8 cellular contexts compared by ENCODE assay signal in the genomic region with DNA sequence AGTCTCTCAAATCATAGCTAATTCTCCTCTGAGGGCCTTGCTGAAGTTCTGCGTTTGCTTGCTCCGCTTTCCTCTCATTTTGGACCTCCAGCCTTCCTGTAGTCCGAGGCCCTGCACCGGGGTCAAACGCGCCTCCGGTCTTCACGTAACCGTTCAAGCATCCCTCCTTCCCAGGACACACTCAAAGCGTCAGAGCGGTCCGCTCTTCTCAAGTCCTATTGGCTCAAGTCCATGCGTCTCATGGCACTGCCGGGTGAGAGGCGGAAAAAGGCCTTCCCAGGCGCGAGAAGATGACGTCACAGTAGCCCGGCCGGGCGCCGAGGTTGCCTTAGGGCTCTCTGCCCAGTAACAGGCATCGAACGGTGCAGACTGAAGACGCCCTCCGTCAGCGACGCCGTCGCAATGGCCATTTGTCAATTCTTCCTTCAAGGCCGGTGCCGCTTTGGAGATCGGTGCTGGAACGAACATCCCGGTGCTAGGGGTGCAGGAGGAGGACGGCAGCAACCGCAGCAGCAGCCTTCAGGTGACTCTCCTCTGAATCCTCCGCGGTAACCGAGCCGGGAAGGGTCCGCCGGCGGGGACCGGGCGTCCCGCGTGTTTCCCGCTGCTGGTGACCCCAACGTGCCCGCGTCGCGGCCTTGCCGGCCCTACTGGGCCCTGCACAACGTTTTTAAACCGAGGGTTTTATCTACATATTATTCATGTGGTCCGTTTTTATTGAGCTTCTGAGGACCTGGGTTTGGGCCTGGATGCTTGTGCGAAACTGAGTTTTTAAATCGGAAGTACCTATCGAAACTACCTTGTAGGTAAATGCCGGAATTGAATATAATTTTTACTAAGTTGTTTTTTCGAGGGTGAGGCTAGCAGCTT. TPM values are rescaled to one million over a fixed set of nuclear protein-coding genes. Genes with fewer than 3 reads are reported as not detected.
A peak's percentile ranks its signal among the peaks of the same experiment; 100 is the strongest.
DNase-seq lines count a peak whose midpoint lies in the region; ATAC-seq and TF ChIP-seq lines count a peak whose summit lies in the region.

A gene with protein sequence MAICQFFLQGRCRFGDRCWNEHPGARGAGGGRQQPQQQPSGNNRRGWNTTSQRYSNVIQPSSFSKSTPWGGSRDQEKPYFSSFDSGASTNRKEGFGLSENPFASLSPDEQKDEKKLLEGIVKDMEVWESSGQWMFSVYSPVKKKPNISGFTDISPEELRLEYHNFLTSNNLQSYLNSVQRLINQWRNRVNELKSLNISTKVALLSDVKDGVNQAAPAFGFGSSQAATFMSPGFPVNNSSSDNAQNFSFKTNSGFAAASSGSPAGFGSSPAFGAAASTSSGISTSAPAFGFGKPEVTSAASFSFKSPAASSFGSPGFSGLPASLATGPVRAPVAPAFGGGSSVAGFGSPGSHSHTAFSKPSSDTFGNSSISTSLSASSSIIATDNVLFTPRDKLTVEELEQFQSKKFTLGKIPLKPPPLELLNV (plus strand): TSS at position 365 of the 870 bp plus-strand sequence. CDS start 38 bp downstream, at position 403.

- peak within 1 kb of the TSS; percentile 89 for H2AFZ ChIP-seq in PC-3 (ENCODE audit: low read length)

- POLR2A ChIA-PET in PC-3 (lab: Charles Lee; ENCODE audit: unreplicated experiment), result interaction anchor here (0.6 kb wide), 1 partner anchor 295 kb away, joined by 3 read pairs; no protein-coding TSS in a partner anchor

- no peaks in the 10 kb centered on the region for H3K9me2 ChIP-seq in PC-3 (replicated peaks; ENCODE audit: low read length)

- H3K4me1 ChIP-seq in PC-3 (ENCODE audit: insufficient read depth, low read length) (peaks cover 27% of the 10 kb centered on the region), mucosa of descending colon (ENCODE audit: low read depth) (peaks cover 7% of the 10 kb centered on the region)

- H3K36me3 ChIP-seq in PC-3 (ENCODE audit: low read depth, low read length) (peaks cover 16% of the 10 kb centered on the region; the same call in 1 of the 2 replicates), mucosa of descending colon (ENCODE audit: low read depth) (no peaks in the 10 kb centered on the region)

- peak; percentile 96 for ATAC-seq in GM21576 (IDR thresholded peaks at IDR 0.05; ENCODE audit: unreplicated experiment)
- peak; percentile 91 for ATAC-seq in PC-3
- peak; percentile 99 for ATAC-seq in mucosa of descending colon

- TF ChIP-seq CTCF in PC-3 (conservative IDR thresholded peaks at IDR 0.05; ENCODE audit: low read depth, low read length) (no peak), mucosa of descending colon (IDR thresholded peaks at IDR 0.05) (no peak)

- H3K4me3 ChIP-seq in PC-3 (ENCODE audit: low read length), result peak within 1 kb of the TSS; percentile 88
- H3K4me3 ChIP-seq in mucosa of descending colon, result peak within 1 kb of the TSS; percentile 65

- intact Hi-C loops in PC-3 (cut with micrococcal nuclease) (loop anchor here (1.0 to 5.0 kb wide), 4 partner anchors 75 to 360 kb away; a partner anchor contains a TSS), mucosa of descending colon (cut with DNase I, micrococcal nuclease) (loop anchor here in 1 of 2 donors (10.0 kb wide), 1 partner anchor 77 kb away; a partner anchor contains a TSS)

- BruUV-seq in PC-3 (replicated peaks; lab: Mats Ljungman, UMichigan), result TSS peak; percentile 60

- no peak for TF ChIP-seq RAD21 in Ishikawa (IDR thresholded peaks at IDR 0.05; ENCODE audit: low read depth)

- peaks cover 20% of the 10 kb centered on the region; the same call in 1 of the 2 replicates for H4K20me1 ChIP-seq in PC-3 (ENCODE audit: low read length)

- H3F3A ChIP-seq in PC-3 (ENCODE audit: low read length, unreplicated experiment), result no peaks in the 10 kb centered on the region

- no peaks in the 10 kb centered on the region for H3K9me3 ChIP-seq in PC-3 (ENCODE audit: low read length)
- H3K9me3 ChIP-seq in mucosa of descending colon, result no peaks in the 10 kb centered on the region

- peak within 1 kb of the TSS; percentile 83 for H3K4me2 ChIP-seq in PC-3 (ENCODE audit: low read length)

- peak within 1 kb of the TSS; percentile 98 for H3K9ac ChIP-seq in PC-3 (ENCODE audit: low read length)

- CTCF ChIA-PET in PC-3 (lab: Charles Lee), result interaction anchor here (0.7 to 1.0 kb wide), 3 partner anchors 76 to 363 kb away, joined by 3 to 6 read pairs (median 5); no protein-coding TSS in a partner anchor

- DNase-seq in DMS114 treated with DMSO at 0.1 percent for 48 hours (lab: John Stamatoyannopoulos, UW; ENCODE audit: unreplicated experiment) (peak; percentile 97), PC-3 (peak; percentile 99), activated T-cell treated with anti-CD3 and anti-CD28 coated beads for 48 hours (ENCODE audit: low read depth) (peak; percentile 94), epithelial cell of prostate (ENCODE audit: low read depth, low spot score) (peak; percentile 94), mucosa of descending colon (peak; percentile 97 to 98 (median 97))
- peak; percentile 94 for DNase-seq in stimulated activated CD8-positive, alpha-beta memory T cell treated with anti-CD3 and anti-CD28 coated beads, Interleukin-4, amount 100 ng/mL, for 24 hours (ENCODE audit: low read depth)

- H3K79me2 ChIP-seq in PC-3 (ENCODE audit: low read length), result peaks cover 50% of the 10 kb centered on the region

- H3K27ac ChIP-seq in PC-3 (ENCODE audit: low read length) (peak within 1 kb of the TSS; percentile 56), epithelial cell of prostate (peak within 1 kb of the TSS; percentile 86)

- H3K27me3 ChIP-seq in PC-3 (ENCODE audit: low read length), result no peaks in the 10 kb centered on the region

- no peak for TF ChIP-seq EP300 in Ishikawa (IDR thresholded peaks at IDR 0.05; ENCODE audit: borderline replicate concordance)

TF ChIP-seq in Ishikawa, 13 proteins besides CTCF, POLR2A, EP300 and RAD21:
- TF ChIP-seq YY1 (IDR thresholded peaks at IDR 0.05; ENCODE audit: low read depth) (peak; percentile 60), ZBTB7A (IDR thresholded peaks at IDR 0.05; ENCODE audit: low read depth) (0 out of 2 replicates have a peak, but pooled peaks have one; percentile 43), CEBPB (IDR thresholded peaks at IDR 0.05) (no peak), CREB1 (IDR thresholded peaks at IDR 0.05; ENCODE audit: low read depth) (peak; percentile 95), TEAD4 (IDR thresholded peaks at IDR 0.05) (peak; percentile 25; the same call in 1 of the 2 replicates), TCF12 (IDR thresholded peaks at IDR 0.05; ENCODE audit: low read depth) (peak; percentile 54; the same call in 1 of the 2 replicates), TAF1 (IDR thresholded peaks at IDR 0.05; ENCODE audit: low read depth) (peak; percentile 78; the same call in 1 of the 2 replicates), EGR1 (IDR thresholded peaks at IDR 0.05) (no peak), FOXM1 (IDR thresholded peaks at IDR 0.05; ENCODE audit: borderline replicate concordance, low read depth) (peak; percentile 49; the same call in 1 of the 2 replicates), NFIC (IDR thresholded peaks at IDR 0.05) (peak; percentile 84)
- TF ChIP-seq, protein P1, sequence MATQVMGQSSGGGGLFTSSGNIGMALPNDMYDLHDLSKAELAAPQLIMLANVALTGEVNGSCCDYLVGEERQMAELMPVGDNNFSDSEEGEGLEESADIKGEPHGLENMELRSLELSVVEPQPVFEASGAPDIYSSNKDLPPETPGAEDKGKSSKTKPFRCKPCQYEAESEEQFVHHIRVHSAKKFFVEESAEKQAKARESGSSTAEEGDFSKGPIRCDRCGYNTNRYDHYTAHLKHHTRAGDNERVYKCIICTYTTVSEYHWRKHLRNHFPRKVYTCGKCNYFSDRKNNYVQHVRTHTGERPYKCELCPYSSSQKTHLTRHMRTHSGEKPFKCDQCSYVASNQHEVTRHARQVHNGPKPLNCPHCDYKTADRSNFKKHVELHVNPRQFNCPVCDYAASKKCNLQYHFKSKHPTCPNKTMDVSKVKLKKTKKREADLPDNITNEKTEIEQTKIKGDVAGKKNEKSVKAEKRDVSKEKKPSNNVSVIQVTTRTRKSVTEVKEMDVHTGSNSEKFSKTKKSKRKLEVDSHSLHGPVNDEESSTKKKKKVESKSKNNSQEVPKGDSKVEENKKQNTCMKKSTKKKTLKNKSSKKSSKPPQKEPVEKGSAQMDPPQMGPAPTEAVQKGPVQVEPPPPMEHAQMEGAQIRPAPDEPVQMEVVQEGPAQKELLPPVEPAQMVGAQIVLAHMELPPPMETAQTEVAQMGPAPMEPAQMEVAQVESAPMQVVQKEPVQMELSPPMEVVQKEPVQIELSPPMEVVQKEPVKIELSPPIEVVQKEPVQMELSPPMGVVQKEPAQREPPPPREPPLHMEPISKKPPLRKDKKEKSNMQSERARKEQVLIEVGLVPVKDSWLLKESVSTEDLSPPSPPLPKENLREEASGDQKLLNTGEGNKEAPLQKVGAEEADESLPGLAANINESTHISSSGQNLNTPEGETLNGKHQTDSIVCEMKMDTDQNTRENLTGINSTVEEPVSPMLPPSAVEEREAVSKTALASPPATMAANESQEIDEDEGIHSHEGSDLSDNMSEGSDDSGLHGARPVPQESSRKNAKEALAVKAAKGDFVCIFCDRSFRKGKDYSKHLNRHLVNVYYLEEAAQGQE (IDR thresholded peaks at IDR 0.05; ENCODE audit: low read depth), result no peak
- TF ChIP-seq, protein P2, sequence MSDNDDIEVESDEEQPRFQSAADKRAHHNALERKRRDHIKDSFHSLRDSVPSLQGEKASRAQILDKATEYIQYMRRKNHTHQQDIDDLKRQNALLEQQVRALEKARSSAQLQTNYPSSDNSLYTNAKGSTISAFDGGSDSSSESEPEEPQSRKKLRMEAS (IDR thresholded peaks at IDR 0.05), result peak; percentile 85
- TF ChIP-seq, protein P3, sequence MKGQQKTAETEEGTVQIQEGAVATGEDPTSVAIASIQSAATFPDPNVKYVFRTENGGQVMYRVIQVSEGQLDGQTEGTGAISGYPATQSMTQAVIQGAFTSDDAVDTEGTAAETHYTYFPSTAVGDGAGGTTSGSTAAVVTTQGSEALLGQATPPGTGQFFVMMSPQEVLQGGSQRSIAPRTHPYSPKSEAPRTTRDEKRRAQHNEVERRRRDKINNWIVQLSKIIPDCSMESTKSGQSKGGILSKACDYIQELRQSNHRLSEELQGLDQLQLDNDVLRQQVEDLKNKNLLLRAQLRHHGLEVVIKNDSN (IDR thresholded peaks at IDR 0.05), result peak; percentile 46

RNA-seq across cellular contexts. Expression of the gene that starts here (rescaled TPM):
- total RNA-seq in PC-3 (2014; rRNA removed) (30.1 and 48.6 TPM in 2 replicates), mucosa of descending colon (10 to 100 TPM; 26.6 to 34.1 (median 27.6) TPM)

Comparison
In these comparisons a context has a peak if more than half of its experiments do, and no peak if none do; other contexts are left out.
1. Peak in every context shown above with its lines: DNase-seq, ATAC-seq, H3K4me3 ChIP-seq and H3K27ac ChIP-seq.